ENCODE assay signal across 23 cellular contexts in the genomic region with DNA sequence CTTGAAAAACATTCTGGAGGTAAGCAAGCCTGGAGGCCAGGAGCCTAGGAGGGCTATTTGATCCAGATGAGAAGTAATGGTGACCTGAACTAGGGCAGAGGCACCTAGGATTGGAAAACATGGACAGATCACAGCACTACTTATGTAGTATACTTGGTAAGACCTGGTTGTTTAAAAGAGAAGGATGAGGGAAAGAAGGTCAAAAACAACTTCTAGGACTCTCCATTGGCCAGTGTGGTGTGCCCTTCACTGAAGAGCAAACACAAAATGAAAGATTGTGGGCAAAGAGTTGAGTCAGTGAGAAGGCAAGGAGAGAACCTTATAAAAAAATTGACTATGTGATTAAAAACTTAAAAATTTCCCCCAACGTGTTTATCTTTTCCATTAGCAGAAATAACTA. TPM values are rescaled to one million over a fixed set of nuclear protein-coding genes. Genes with fewer than 3 reads are reported as not detected.
"Had no signal": no experiment of that assay in that cellular context is flagged by ENCODE, and none has a peak within 500 bp of the region (broad histone marks: within the 10 kb centered on the region; RNA-seq: fewer than 3 reads in every experiment).

No MANE protein-coding gene starts in this region.

- H3K4me3 ChIP-seq: heart right ventricle, right atrium auricular region, sigmoid colon, skin epidermis, testis, tibial nerve, upper lobe of right lung, vagina had no signal

- H3K4me3 Mint-ChIP-seq: naive B cell, neural crest cell had no signal

- H3K27ac ChIP-seq: heart right ventricle, right atrium auricular region, sigmoid colon, skin epidermis, testis, tibial nerve, upper lobe of right lung, vagina had no signal

- H3K27me3 ChIP-seq: heart right ventricle, right atrium auricular region, sigmoid colon, testis, tibial nerve, upper lobe of right lung, vagina had no signal

- H3K9me3 ChIP-seq: heart right ventricle, right atrium auricular region, sigmoid colon, testis, tibial nerve, upper lobe of right lung, vagina had no signal

- H3K9me3 Mint-ChIP-seq: naive B cell had no signal

- H3K27me3 Mint-ChIP-seq: naive B cell had no signal

- H3K4me1 ChIP-seq: right atrium auricular region, testis, upper lobe of right lung, vagina had no signal

- DNase-seq: effector memory CD4-positive, alpha-beta T cell; heart right ventricle; hypothalamus; kidney glomerular epithelial cell; mesendoderm; naive B cell; posterior cingulate gyrus; sigmoid colon; stimulated activated CD4-positive, alpha-beta T cell treated with anti-CD3 and anti-CD28 coated beads, Interleukin-2, amount 100 ng/mL, for 24 hours; stimulated activated CD4-positive, alpha-beta T cell treated with anti-CD3 and anti-CD28 coated beads, Interleukin-4, amount 100 ng/mL, for 4 hours; stimulated activated naive CD4-positive, alpha-beta T cell; testis; upper lobe of right lung had no signal

- FAIRE-seq: endometrium, frontal cortex, islet of Langerhans had no signal

- ATAC-seq: esophagus mucosa, heart right ventricle, upper lobe of right lung had no signal

RNA-seq across cellular contexts. Expression of gene ANKRD1, which starts 14.3 kb away (rescaled TPM):
- total RNA-seq: frontal cortex, neural crest cell, sigmoid colon, subcutaneous adipose tissue, tibial nerve, vagina had no signal
